In genomic region chr6:161023316-161023715, GRCh38 we compare ENCODE assay signal across 19 cellular contexts.
"Had no signal": no experiment of that assay in that cellular context is flagged by ENCODE, and none has a peak within 500 bp of the region (broad histone marks: within the 10 kb centered on the region; RNA-seq: fewer than 3 reads in every experiment).

No MANE protein-coding gene starts in this region.

- H3K4me1 ChIP-seq: foreskin keratinocyte had no signal

- H3K4me3 Mint-ChIP-seq: activated naive CD4-positive, alpha-beta T cell treated with anti-CD3 and anti-CD28 coated beads, Interleukin-2, amount 50 U/mL, for 24 hours; effector memory CD8-positive, alpha-beta T cell; T-helper 2 cell treated with Interferon-gamma antibody and Interleukin-4, amounts not matched to agents 5 μg/mL and 100 μg/mL, for 36 hours had no signal

- H3K27ac ChIP-seq: cardiac muscle cell, esophagus squamous epithelium, foreskin keratinocyte, thyroid gland had no signal

- H3K27me3 Mint-ChIP-seq: activated naive CD4-positive, alpha-beta T cell treated with anti-CD3 and anti-CD28 coated beads, Interleukin-2, amount 50 U/mL, for 24 hours; effector memory CD8-positive, alpha-beta T cell had no signal

- DNase-seq: activated CD4-positive, alpha-beta T cell treated with anti-CD3 and anti-CD28 coated beads, Interleukin-2, amount 50 U/mL, for 48 hours; activated gamma-delta T cell; effector memory CD8-positive, alpha-beta T cell; esophagus squamous epithelium; foreskin keratinocyte; glutamatergic neuron; midbrain; occipital lobe; retina; stimulated activated CD4-positive, alpha-beta T cell treated with anti-CD3 and anti-CD28 coated beads, Interleukin-12 subunit alpha, Interleukin-12 subunit beta, amount 100 ng/mL, for 4 hours; stimulated activated CD4-positive, alpha-beta T cell treated with anti-CD3 and anti-CD28 coated beads, Interleukin-1b, Interleukin-23, amount 100 ng/mL, for 48 hours; stimulated activated CD8-positive, alpha-beta memory T cell treated with anti-CD3 and anti-CD28 coated beads, Interleukin-4, amount 100 ng/mL, for 48 hours; stimulated activated naive CD4-positive, alpha-beta T cell; thyroid gland had no signal

- H3K27me3 ChIP-seq: cardiac muscle cell, esophagus squamous epithelium, foreskin keratinocyte, thyroid gland had no signal

- H3K27ac Mint-ChIP-seq: activated naive CD4-positive, alpha-beta T cell treated with anti-CD3 and anti-CD28 coated beads, Interleukin-2, amount 50 U/mL, for 24 hours; effector memory CD8-positive, alpha-beta T cell; T-helper 2 cell treated with Interferon-gamma antibody and Interleukin-4, amounts not matched to agents 5 μg/mL and 100 μg/mL, for 36 hours had no signal

- H3K36me3 ChIP-seq: cardiac muscle cell, thyroid gland had no signal

- ATAC-seq: effector memory CD8-positive, alpha-beta T cell; foreskin keratinocyte; left lobe of liver had no signal

- H3K9me3 Mint-ChIP-seq: effector memory CD8-positive, alpha-beta T cell; T-helper 2 cell treated with Interferon-gamma antibody and Interleukin-4, amounts not matched to agents 5 μg/mL and 100 μg/mL, for 36 hours had no signal

- H3K4me3 ChIP-seq: cardiac muscle cell, esophagus squamous epithelium, lung, thyroid gland had no signal

- H3K9me3 ChIP-seq: esophagus squamous epithelium, thyroid gland had no signal
